In genomic region chr2:12797815-12798214, GRCh38 we compare ENCODE assay signal across 13 cellular contexts.
DNase-seq lines count a peak whose midpoint lies in the region; ATAC-seq, FAIRE-seq and TF ChIP-seq lines count a peak whose summit lies in the region.
"Had no signal": no experiment of that assay in that cellular context is flagged by ENCODE, and none has a peak within 500 bp of the region (broad histone marks: within the 10 kb centered on the region; RNA-seq: fewer than 3 reads in every experiment).

No MANE protein-coding gene starts in this region.

- no peak for ATAC-seq in HG02642 (IDR thresholded peaks at IDR 0.05; ENCODE audit: poor library complexity, unreplicated experiment)

- H3K4me1 ChIP-seq in A673 (ENCODE audit: insufficient read depth, low read length, poor library complexity, severe bottlenecking) (peaks cover 14% of the 10 kb centered on the region), astrocyte (ENCODE audit: insufficient read depth, low read length) (peaks cover 6% of the 10 kb centered on the region), right atrium auricular region (no peaks in the 10 kb centered on the region)

- no peaks in the 10 kb centered on the region for H4K20me1 ChIP-seq in astrocyte (ENCODE audit: insufficient read depth, low read length)

- TF ChIP-seq CTCF in A673 (conservative IDR thresholded peaks at IDR 0.05; ENCODE audit: low read depth, low read length) (no peak), astrocyte (IDR thresholded peaks at IDR 0.05; ENCODE audit: insufficient read depth, low read depth, low read length) (no peak), right atrium auricular region (IDR thresholded peaks at IDR 0.05) (no peak)

- no peaks in the 10 kb centered on the region for H3K27me3 Mint-ChIP-seq in astrocyte (ENCODE audit: low read depth, unreplicated experiment)
- peaks cover 3% of the 10 kb centered on the region for H3K27me3 Mint-ChIP-seq in activated CD4-positive, alpha-beta T cell treated with anti-CD3 and anti-CD28 coated beads, Interleukin-2, amount 10 ng/mL, durations not matched to agents 7 days and 5 days

- DNase-seq in A673 (ENCODE audit: low spot score) = peak; percentile 83
- peak; percentile 68 for DNase-seq in LHCN-M2 (ENCODE audit: low read depth)
- peak; percentile 87 for DNase-seq in astrocyte (ENCODE audit: low read depth)
- no peak for DNase-seq in right atrium auricular region (ENCODE audit: low spot score)
- DNase-seq in activated CD4-positive, alpha-beta T cell treated with anti-CD3 and anti-CD28 coated beads, Interleukin-2, amount 10 ng/mL, durations not matched to agents 7 days and 5 days = no peak
- DNase-seq in HT-29 (ENCODE audit: low spot score) = no peak
- DNase-seq in D341Med (ENCODE audit: low spot score) = no peak
- DNase-seq: activated T-cell treated with anti-CD3 and anti-CD28 coated beads, Interleukin-2, amount 50 U/mL, for 48 hours; NCI-H510A had no signal

- peaks cover 17% of the 10 kb centered on the region for H3K9me3 Mint-ChIP-seq in astrocyte (ENCODE audit: unreplicated experiment)
- peaks cover 21% of the 10 kb centered on the region for H3K9me3 Mint-ChIP-seq in activated CD4-positive, alpha-beta T cell treated with anti-CD3 and anti-CD28 coated beads, Interleukin-2, amount 10 ng/mL, durations not matched to agents 7 days and 5 days

- peaks cover 1% of the 10 kb centered on the region for H3K4me1 Mint-ChIP-seq in astrocyte (ENCODE audit: low read depth, unreplicated experiment)
- H3K4me1 Mint-ChIP-seq in activated CD4-positive, alpha-beta T cell treated with anti-CD3 and anti-CD28 coated beads, Interleukin-2, amount 10 ng/mL, durations not matched to agents 7 days and 5 days = no peaks in the 10 kb centered on the region

- no peak overlapping the region for H3K4me3 Mint-ChIP-seq in astrocyte (ENCODE audit: unreplicated experiment)
- H3K4me3 Mint-ChIP-seq in activated CD4-positive, alpha-beta T cell treated with anti-CD3 and anti-CD28 coated beads, Interleukin-2, amount 10 ng/mL, durations not matched to agents 7 days and 5 days = no peak overlapping the region
- H3K4me3 Mint-ChIP-seq: T-helper 2 cell treated with Interferon-gamma antibody and Interleukin-4, amounts not matched to agents 5 μg/mL and 100 μg/mL, for 36 hours had no signal

- no peak overlapping the region for H2AFZ ChIP-seq in astrocyte (ENCODE audit: low read depth, low read length)

- peaks cover 12% of the 10 kb centered on the region for H3K9me3 ChIP-seq in A673 (ENCODE audit: low read depth, low read length, poor library complexity, severe bottlenecking)
- H3K9me3 ChIP-seq in astrocyte (ENCODE audit: insufficient read depth, low read depth, low read length) = peaks cover 5% of the 10 kb centered on the region
- peaks cover 0 to 6% of the 10 kb centered on the region in 2 donors for H3K9me3 ChIP-seq in right atrium auricular region
- H3K9me3 ChIP-seq: neutrophil had no signal

- H3K36me3 Mint-ChIP-seq in astrocyte (ENCODE audit: low read depth, unreplicated experiment) = no peaks in the 10 kb centered on the region
- H3K36me3 Mint-ChIP-seq in activated CD4-positive, alpha-beta T cell treated with anti-CD3 and anti-CD28 coated beads, Interleukin-2, amount 10 ng/mL, durations not matched to agents 7 days and 5 days (ENCODE audit: low read depth) = no peaks in the 10 kb centered on the region

- no peak overlapping the region for H3K9ac ChIP-seq in astrocyte (ENCODE audit: low read length)

- no peaks in the 10 kb centered on the region for H3K79me2 ChIP-seq in astrocyte (ENCODE audit: insufficient read depth, low read length)

- H3K27ac ChIP-seq in A673 (ENCODE audit: low read depth, low read length, poor library complexity, severe bottlenecking) = no peak overlapping the region
- peak overlapping the region; percentile 23 for H3K27ac ChIP-seq in astrocyte (ENCODE audit: low read depth, low read length)
- peak overlapping the region; percentile 56 to 68 for H3K27ac ChIP-seq in right atrium auricular region
- H3K27ac ChIP-seq: neutrophil had no signal

- peak; percentile 23 for FAIRE-seq in astrocyte (lab: Jason Lieb, UNC)
- FAIRE-seq: urothelium cell line had no signal

- POLR2A ChIA-PET in A673 (lab: Charles Lee; ENCODE audit: low non-redundant PET) = no interaction called here
- POLR2A ChIA-PET in activated CD4-positive, alpha-beta T cell treated with anti-CD3 and anti-CD28 coated beads, Interleukin-2, amount 10 ng/mL, durations not matched to agents 7 days and 5 days (lab: Charles Lee) = no interaction called here

- CTCF ChIA-PET in A673 (lab: Charles Lee) = no interaction called here
- CTCF ChIA-PET in activated CD4-positive, alpha-beta T cell treated with anti-CD3 and anti-CD28 coated beads, Interleukin-2, amount 10 ng/mL, durations not matched to agents 7 days and 5 days (lab: Charles Lee) = no interaction called here

- H3K27me3 ChIP-seq in A673 (replicated peaks; ENCODE audit: insufficient read depth, low read depth, low read length, poor library complexity) (no peaks in the 10 kb centered on the region), astrocyte (ENCODE audit: insufficient read depth, low read length) (no peaks in the 10 kb centered on the region), right atrium auricular region (no peaks in the 10 kb centered on the region)
- H3K27me3 ChIP-seq: neutrophil had no signal

- intact Hi-C loops in A673 (cut with micrococcal nuclease; ENCODE audit: unreplicated experiment) = no loop called here

- no TSS peak for BruUV-seq in A673 (replicated peaks; lab: Mats Ljungman, UMichigan)

- H3K36me3 ChIP-seq in A673 (ENCODE audit: insufficient read depth, low read length, poor library complexity, severe bottlenecking) (no peaks in the 10 kb centered on the region), astrocyte (ENCODE audit: insufficient read depth, low read length) (no peaks in the 10 kb centered on the region), right atrium auricular region (no peaks in the 10 kb centered on the region)
- H3K36me3 ChIP-seq: neutrophil had no signal

- H3K27ac Mint-ChIP-seq in astrocyte (ENCODE audit: unreplicated experiment) = no peak overlapping the region
- H3K27ac Mint-ChIP-seq in activated CD4-positive, alpha-beta T cell treated with anti-CD3 and anti-CD28 coated beads, Interleukin-2, amount 10 ng/mL, durations not matched to agents 7 days and 5 days = no peak overlapping the region
- H3K27ac Mint-ChIP-seq: T-helper 2 cell treated with Interferon-gamma antibody and Interleukin-4, amounts not matched to agents 5 μg/mL and 100 μg/mL, for 36 hours had no signal

- H3K4me3 ChIP-seq in A673 (ENCODE audit: low read depth, low read length, poor library complexity, severe bottlenecking) (no peak overlapping the region), astrocyte (ENCODE audit: insufficient read depth, low read depth, low read length) (no peak overlapping the region), right atrium auricular region (no peak overlapping the region)

- H3K4me2 ChIP-seq in astrocyte (ENCODE audit: low read length) = peak overlapping the region; percentile 30

Comparison
In these comparisons a context has a peak if more than half of its experiments do, and no peak if none do; other contexts are left out.
1. DNase-seq: peak in A673 (single experiment), LHCN-M2 (single experiment) and astrocyte (single experiment); none in right atrium auricular region (single experiment), activated CD4-positive, alpha-beta T cell treated with anti-CD3 and anti-CD28 coated beads, Interleukin-2, amount 10 ng/mL, durations not matched to agents 7 days and 5 days (single experiment), HT-29 (single experiment) and D341Med (single experiment).